Comparison of ENCODE assay signal across 1 cellular context in the genomic region with DNA sequence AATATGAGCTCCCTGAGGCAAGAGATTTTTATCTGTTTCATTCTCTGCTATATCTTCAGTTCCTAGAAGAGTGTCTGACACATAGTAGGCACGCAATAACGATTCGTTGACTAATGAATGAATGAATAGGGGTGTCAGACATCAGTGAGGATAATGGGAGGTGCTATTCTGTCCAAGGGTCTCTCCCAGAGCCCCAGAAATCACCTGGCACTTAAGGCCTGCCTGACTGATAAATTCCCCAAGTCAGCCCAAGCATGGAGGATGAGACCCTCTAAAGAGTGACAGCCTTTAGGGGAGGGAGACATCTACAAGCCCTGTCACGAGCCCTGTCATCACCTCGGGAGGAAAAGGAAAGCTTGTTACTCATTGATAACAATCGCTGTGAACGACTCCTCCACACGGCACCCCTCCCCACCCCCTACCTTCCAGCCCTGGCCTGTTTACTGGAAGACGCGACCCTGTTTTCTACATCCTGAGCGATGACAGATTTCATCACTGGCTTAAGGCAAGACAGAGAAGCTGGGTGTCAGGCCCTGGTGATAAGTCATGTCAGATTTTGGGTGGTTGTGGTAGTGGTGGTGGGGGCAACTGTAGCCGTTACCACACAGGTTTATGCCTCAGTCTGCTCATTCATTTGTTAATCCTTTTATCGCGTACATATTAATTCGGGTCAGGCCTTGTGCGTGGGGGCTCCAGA.
TF ChIP-seq lines count a peak whose summit lies in the region.

No MANE protein-coding gene starts in this region.

TF ChIP-seq in SK-N-SH, 30 proteins besides CTCF, POLR2A, EP300 and RAD21 (continued from another document):
- TF ChIP-seq, protein P1, sequence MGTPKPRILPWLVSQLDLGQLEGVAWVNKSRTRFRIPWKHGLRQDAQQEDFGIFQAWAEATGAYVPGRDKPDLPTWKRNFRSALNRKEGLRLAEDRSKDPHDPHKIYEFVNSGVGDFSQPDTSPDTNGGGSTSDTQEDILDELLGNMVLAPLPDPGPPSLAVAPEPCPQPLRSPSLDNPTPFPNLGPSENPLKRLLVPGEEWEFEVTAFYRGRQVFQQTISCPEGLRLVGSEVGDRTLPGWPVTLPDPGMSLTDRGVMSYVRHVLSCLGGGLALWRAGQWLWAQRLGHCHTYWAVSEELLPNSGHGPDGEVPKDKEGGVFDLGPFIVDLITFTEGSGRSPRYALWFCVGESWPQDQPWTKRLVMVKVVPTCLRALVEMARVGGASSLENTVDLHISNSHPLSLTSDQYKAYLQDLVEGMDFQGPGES (IDR thresholded peaks at IDR 0.05; ENCODE audit: low read depth, low read length), result no peak
